Comparison of ENCODE assay signal across 23 cellular contexts in genomic region chr6:85637579-85637978, GRCh38. TPM values are rescaled to one million over a fixed set of nuclear protein-coding genes. Genes with fewer than 3 reads are reported as not detected.
A peak's percentile ranks its signal among the peaks of the same experiment; 100 is the strongest.
DNase-seq lines count a peak whose midpoint lies in the region; ATAC-seq and TF ChIP-seq lines count a peak whose summit lies in the region.
"Had no signal": no experiment of that assay in that cellular context is flagged by ENCODE, and none has a peak within 500 bp of the region (broad histone marks: within the 10 kb centered on the region; RNA-seq: fewer than 3 reads in every experiment).

No MANE protein-coding gene starts in this region.

- no peak for DNase-seq in activated T-cell treated with anti-CD3 and anti-CD28 coated beads, Interleukin-2, amount 50 U/mL, for 72 hours
- DNase-seq in activated T-cell treated with anti-CD3 and anti-CD28 coated beads for 4 hours (no peak), EL (peak; percentile 10), neural crest cell (ENCODE audit: low read depth, low spot score) (no peak)
- DNase-seq in activated CD8-positive, alpha-beta T cell treated with anti-CD3 and anti-CD28 coated beads for 36 hours = no peak
- DNase-seq in naive thymus-derived CD4-positive, alpha-beta T cell = no peak
- DNase-seq in effector CD4-positive, alpha-beta T cell = no peak
- DNase-seq: activated CD4-positive, alpha-beta memory T cell treated with anti-CD3 and anti-CD28 coated beads for 36 hours; activated effector memory CD4-positive, alpha-beta T cell treated with Interleukin-2 at 50 U/mL for 16 hours; body of pancreas; GF-D8; KG1; left colon; NCI-H1092 treated with DMSO at 0.1 percent for 48 hours; NCI-H526 treated with DMSO at 0.1 percent for 48 hours; occipital lobe; Peyer's patch; SK-N-SH; stimulated activated CD4-positive, alpha-beta T cell treated with anti-CD3 and anti-CD28 coated beads, Interleukin-2, amount 100 ng/mL, for 24 hours had no signal

- peaks cover 26 to 29% of the 10 kb centered on the region in 2 donors for H3K4me1 ChIP-seq in naive thymus-derived CD4-positive, alpha-beta T cell (ENCODE audit: control insufficient read depth in 2 of 2, insufficient read depth in 2 of 2, low read length in 2 of 2)

- no peaks in the 10 kb centered on the region for H3K9me3 ChIP-seq in naive thymus-derived CD4-positive, alpha-beta T cell (ENCODE audit: control insufficient read depth in 2 of 3, low read length in 3 of 3)
- H3K9me3 ChIP-seq: body of pancreas, gastroesophageal sphincter, Peyer's patch, SK-N-SH had no signal

- H3K27ac ChIP-seq in naive thymus-derived CD4-positive, alpha-beta T cell (ENCODE audit: low read depth, low read length) = no peak overlapping the region
- H3K27ac ChIP-seq: body of pancreas, gastroesophageal sphincter, Peyer's patch had no signal

- no peaks in the 10 kb centered on the region for H3K27me3 Mint-ChIP-seq in activated T-cell treated with anti-CD3 and anti-CD28 coated beads, Interleukin-2, amount 50 U/mL, for 72 hours (ENCODE audit: low read depth)
- H3K27me3 Mint-ChIP-seq in activated CD8-positive, alpha-beta T cell treated with anti-CD3 and anti-CD28 coated beads for 36 hours = no peaks in the 10 kb centered on the region
- H3K27me3 Mint-ChIP-seq in neural crest cell (ENCODE audit: low read depth) = no peaks in the 10 kb centered on the region
- no peaks in the 10 kb centered on the region for H3K27me3 Mint-ChIP-seq in naive thymus-derived CD4-positive, alpha-beta T cell
- H3K27me3 Mint-ChIP-seq: activated CD4-positive, alpha-beta memory T cell treated with anti-CD3 and anti-CD28 coated beads for 36 hours; dendritic cell treated with granulocyte-macrophage colony-stimulating factor and Interleukin-4, amounts not matched to agents 40 ng/mL and 50 ng/mL, for 4 days had no signal

- peak overlapping the region; percentile 91 for H3K27ac Mint-ChIP-seq in activated T-cell treated with anti-CD3 and anti-CD28 coated beads, Interleukin-2, amount 50 U/mL, for 72 hours
- peak overlapping the region; percentile 67 for H3K27ac Mint-ChIP-seq in activated CD8-positive, alpha-beta T cell treated with anti-CD3 and anti-CD28 coated beads for 36 hours
- no peak overlapping the region for H3K27ac Mint-ChIP-seq in neural crest cell (ENCODE audit: unreplicated experiment)
- H3K27ac Mint-ChIP-seq in naive thymus-derived CD4-positive, alpha-beta T cell = peak overlapping the region in 2 of 9 donors; percentile 12 to 52
- H3K27ac Mint-ChIP-seq: dendritic cell treated with granulocyte-macrophage colony-stimulating factor and Interleukin-4, amounts not matched to agents 40 ng/mL and 50 ng/mL, for 4 days had no signal

- no peaks in the 10 kb centered on the region for H3K9me3 Mint-ChIP-seq in activated T-cell treated with anti-CD3 and anti-CD28 coated beads, Interleukin-2, amount 50 U/mL, for 72 hours
- H3K9me3 Mint-ChIP-seq in activated CD8-positive, alpha-beta T cell treated with anti-CD3 and anti-CD28 coated beads for 36 hours = no peaks in the 10 kb centered on the region
- H3K9me3 Mint-ChIP-seq in neural crest cell = no peaks in the 10 kb centered on the region
- H3K9me3 Mint-ChIP-seq in naive thymus-derived CD4-positive, alpha-beta T cell = no peaks in the 10 kb centered on the region
- H3K9me3 Mint-ChIP-seq: activated CD4-positive, alpha-beta memory T cell treated with anti-CD3 and anti-CD28 coated beads for 36 hours; dendritic cell treated with granulocyte-macrophage colony-stimulating factor and Interleukin-4, amounts not matched to agents 40 ng/mL and 50 ng/mL, for 4 days had no signal

- peaks cover 21 to 60% (median 22%) of the 10 kb centered on the region in 3 experiments for H3K36me3 ChIP-seq in naive thymus-derived CD4-positive, alpha-beta T cell (ENCODE audit: control insufficient read depth in 2 of 3, insufficient read depth in 3 of 3, low read length in 3 of 3)

- POLR2A ChIA-PET in activated CD8-positive, alpha-beta T cell treated with anti-CD3 and anti-CD28 coated beads for 36 hours (lab: Charles Lee) = interaction anchor here (1.1 to 19.4 kb wide), 4 partner anchors 9 to 37 kb away, joined by 3 to 913 read pairs (median 70); no protein-coding TSS in a partner anchor
- POLR2A ChIA-PET in naive thymus-derived CD4-positive, alpha-beta T cell (lab: Charles Lee) = interaction anchor here (8.0 to 9.6 kb wide), 2 partner anchors 39 to 43 kb away, joined by 97 to 593 read pairs; partner anchors contain the start of gene SNX14

- peaks cover 21 to 70% of the 10 kb centered on the region in 2 donors for H3K36me3 Mint-ChIP-seq in activated T-cell treated with anti-CD3 and anti-CD28 coated beads, Interleukin-2, amount 50 U/mL, for 72 hours (ENCODE audit: insufficient read depth in 2 of 2)
- H3K36me3 Mint-ChIP-seq in activated CD8-positive, alpha-beta T cell treated with anti-CD3 and anti-CD28 coated beads for 36 hours (ENCODE audit: low read depth) = peaks cover 82% of the 10 kb centered on the region
- H3K36me3 Mint-ChIP-seq in neural crest cell (ENCODE audit: low read depth) = peaks cover 45% of the 10 kb centered on the region
- H3K36me3 Mint-ChIP-seq in naive thymus-derived CD4-positive, alpha-beta T cell = peaks cover 4 to 53% (median 42%) of the 10 kb centered on the region in 5 donors

- H3K4me3 ChIP-seq in naive thymus-derived CD4-positive, alpha-beta T cell (ENCODE audit: low read length) = no peak overlapping the region
- H3K4me3 ChIP-seq: body of pancreas, gastroesophageal sphincter, Peyer's patch had no signal

- H3K27me3 ChIP-seq in naive thymus-derived CD4-positive, alpha-beta T cell (ENCODE audit: control insufficient read depth in 2 of 2, insufficient read depth in 2 of 2, low read length in 2 of 2) = no peaks in the 10 kb centered on the region
- H3K27me3 ChIP-seq: body of pancreas, gastroesophageal sphincter, Peyer's patch had no signal

- CTCF ChIA-PET in activated CD8-positive, alpha-beta T cell treated with anti-CD3 and anti-CD28 coated beads for 36 hours (lab: Charles Lee) = interaction anchor here (2.3 kb wide), 1 partner anchor 26 kb away, joined by 7 read pairs; no protein-coding TSS in a partner anchor
- CTCF ChIA-PET in naive thymus-derived CD4-positive, alpha-beta T cell (lab: Charles Lee) = no interaction called here

- peak overlapping the region in 1 of 2 donors; percentile 55 for H3K4me3 Mint-ChIP-seq in activated T-cell treated with anti-CD3 and anti-CD28 coated beads, Interleukin-2, amount 50 U/mL, for 72 hours
- peak overlapping the region; percentile 28 for H3K4me3 Mint-ChIP-seq in activated CD8-positive, alpha-beta T cell treated with anti-CD3 and anti-CD28 coated beads for 36 hours
- H3K4me3 Mint-ChIP-seq in neural crest cell = peak overlapping the region; percentile 5
- peak overlapping the region in 2 of 10 donors; percentile 16 to 18 for H3K4me3 Mint-ChIP-seq in naive thymus-derived CD4-positive, alpha-beta T cell
- H3K4me3 Mint-ChIP-seq: activated CD4-positive, alpha-beta memory T cell treated with anti-CD3 and anti-CD28 coated beads for 36 hours; dendritic cell treated with granulocyte-macrophage colony-stimulating factor and Interleukin-4, amounts not matched to agents 40 ng/mL and 50 ng/mL, for 4 days had no signal

- ATAC-seq in activated T-cell treated with anti-CD3 and anti-CD28 coated beads, Interleukin-2, amount 50 U/mL, for 72 hours (replicated peaks in 1 of 2) = no peak
- no peak for ATAC-seq in activated CD8-positive, alpha-beta T cell treated with anti-CD3 and anti-CD28 coated beads for 36 hours
- no peak for ATAC-seq in naive thymus-derived CD4-positive, alpha-beta T cell
- ATAC-seq in HG02642 (IDR thresholded peaks at IDR 0.05; ENCODE audit: poor library complexity, unreplicated experiment) = no peak
- ATAC-seq: body of pancreas, gastroesophageal sphincter, left colon, sciatic nerve had no signal

- TF ChIP-seq CTCF in activated CD8-positive, alpha-beta T cell treated with anti-CD3 and anti-CD28 coated beads for 36 hours (IDR thresholded peaks at IDR 0.05) = no peak
- no peak for TF ChIP-seq CTCF in neural crest cell (conservative IDR thresholded peaks at IDR 0.05)

- H3K4me1 Mint-ChIP-seq in activated T-cell treated with anti-CD3 and anti-CD28 coated beads, Interleukin-2, amount 50 U/mL, for 72 hours (ENCODE audit: low read depth) = peaks cover 71% of the 10 kb centered on the region
- H3K4me1 Mint-ChIP-seq in activated CD8-positive, alpha-beta T cell treated with anti-CD3 and anti-CD28 coated beads for 36 hours (ENCODE audit: low read depth) = peaks cover 56% of the 10 kb centered on the region
- peaks cover 47% of the 10 kb centered on the region for H3K4me1 Mint-ChIP-seq in neural crest cell
- peaks cover 50 to 74% (median 68%) of the 10 kb centered on the region in 7 donors for H3K4me1 Mint-ChIP-seq in naive thymus-derived CD4-positive, alpha-beta T cell

- intact Hi-C loops in activated CD8-positive, alpha-beta T cell treated with anti-CD3 and anti-CD28 coated beads for 36 hours (cut with micrococcal nuclease) = no loop called here
- intact Hi-C loops in naive thymus-derived CD4-positive, alpha-beta T cell (cut with micrococcal nuclease) = no loop called here

RNA-seq across cellular contexts. Expression of gene SYNCRIP, which starts 5.1 kb away (rescaled TPM):
- 10 to 100 TPM; 75.9 to 90.2 TPM for total RNA-seq in activated T-cell treated with anti-CD3 and anti-CD28 coated beads, Interleukin-2, amount 50 U/mL, for 72 hours
- 100 to 1,000 TPM; 167 to 179 TPM for total RNA-seq in activated CD8-positive, alpha-beta T cell treated with anti-CD3 and anti-CD28 coated beads for 36 hours
- 144 and 146 TPM in 2 replicates for total RNA-seq in neural crest cell
- 100 to 1,000 TPM in 1 of 5 experiments, 10 to 100 TPM in 4; 69.8 to 131 (median 82.2) TPM for total RNA-seq in naive thymus-derived CD4-positive, alpha-beta T cell
- 10 to 100 TPM; 71.5 to 84.9 TPM for polyA plus RNA-seq in naive thymus-derived CD4-positive, alpha-beta T cell

RNA-seq across cellular contexts. Expression of gene SNX14, which starts 43.9 kb away (rescaled TPM):
- 10 to 100 TPM; 50.6 to 61.7 TPM for total RNA-seq in activated T-cell treated with anti-CD3 and anti-CD28 coated beads, Interleukin-2, amount 50 U/mL, for 72 hours
- total RNA-seq in activated CD8-positive, alpha-beta T cell treated with anti-CD3 and anti-CD28 coated beads for 36 hours = 10 to 100 TPM; 53.9 to 54.1 TPM
- total RNA-seq in neural crest cell = 54.1 and 56.4 TPM in 2 replicates
- 10 to 100 TPM; 37.3 to 71.8 (median 53.3) TPM for total RNA-seq in naive thymus-derived CD4-positive, alpha-beta T cell
- 10 to 100 TPM; 30.1 to 45.7 TPM for polyA plus RNA-seq in naive thymus-derived CD4-positive, alpha-beta T cell
